Comparison of ENCODE assay signal across 8 cellular contexts in the genomic region with DNA sequence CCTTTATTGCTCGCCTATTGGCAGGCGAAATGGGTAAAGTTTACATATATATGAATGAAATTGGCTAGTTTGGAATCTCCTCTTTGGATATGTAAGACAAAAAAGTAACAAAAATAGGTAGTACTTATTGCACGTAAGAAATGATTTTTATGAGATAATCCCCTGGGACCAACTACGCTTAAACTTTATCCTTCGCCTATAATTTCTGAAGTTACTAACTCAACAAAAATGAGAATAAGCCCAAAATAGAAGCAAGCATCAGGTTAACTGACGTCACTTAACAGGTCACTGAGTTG. TPM values are rescaled to one million over a fixed set of nuclear protein-coding genes. Genes with fewer than 3 reads are reported as not detected.
DNase-seq lines count a peak whose midpoint lies in the region; ATAC-seq and TF ChIP-seq lines count a peak whose summit lies in the region.

No MANE protein-coding gene starts in this region.

- H3K56ac ChIP-seq in mesendoderm (ENCODE audit: low read length) = peak overlapping the region; percentile 85

- H3K9me3 ChIP-seq in heart left ventricle (no peaks in the 10 kb centered on the region), breast epithelium (no peaks in the 10 kb centered on the region)

- intact Hi-C loops in heart left ventricle (cut with DNase I) = loop anchor here in 2 of 10 donors (5.0 kb wide), 1 partner anchor 112 kb away; the partner anchor contains the start of gene PARP14 (in 2 of the 2)
- intact Hi-C loops in left ventricle myocardium superior (cut with micrococcal nuclease) = no loop called here
- intact Hi-C loops in breast epithelium (cut with DNase I; ENCODE audit: low total_unique reads) = no loop called here

- no peaks in the 10 kb centered on the region for H3K27me3 ChIP-seq in heart left ventricle
- no peaks in the 10 kb centered on the region for H3K27me3 ChIP-seq in breast epithelium
- no peaks in the 10 kb centered on the region for H3K27me3 ChIP-seq in mesendoderm (ENCODE audit: insufficient read depth, low read length, poor library complexity)

- no peaks in the 10 kb centered on the region for H3K79me2 ChIP-seq in mesendoderm (ENCODE audit: control insufficient read depth, insufficient read depth, low read length)

- H3K4me1 ChIP-seq in heart left ventricle = peaks cover 0 to 69% (median 12%) of the 10 kb centered on the region in 12 donors
- no peaks in the 10 kb centered on the region for H3K4me1 ChIP-seq in breast epithelium
- peaks cover 2% of the 10 kb centered on the region for H3K4me1 ChIP-seq in mesendoderm (ENCODE audit: control insufficient read depth, low read depth, low read length)
- H3K4me1 ChIP-seq in urinary bladder (ENCODE audit: insufficient read depth) = peaks cover 2% of the 10 kb centered on the region

- H3K4ac ChIP-seq in mesendoderm (ENCODE audit: low read depth, low read length) = no peak overlapping the region

- H2BK15ac ChIP-seq in mesendoderm (replicated peaks; ENCODE audit: low read depth) = no peak overlapping the region

- H3K23ac ChIP-seq in mesendoderm (ENCODE audit: low read length) = no peak overlapping the region

- H3K4me2 ChIP-seq in mesendoderm (ENCODE audit: low read length) = peak overlapping the region; percentile 88

- no peak overlapping the region for H2BK120ac ChIP-seq in mesendoderm (ENCODE audit: low read depth, low read length)

- H3K4me3 ChIP-seq in heart left ventricle (peak overlapping the region; percentile 68 to 92 (median 82)), breast epithelium (peak overlapping the region; percentile 72 to 73 (median 72)), mesendoderm (ENCODE audit: low read length) (peak overlapping the region; percentile 50), urinary bladder (ENCODE audit: low read depth, low read length) (peak overlapping the region; percentile 72)

- peaks cover 4% of the 10 kb centered on the region for H3K79me1 ChIP-seq in mesendoderm (ENCODE audit: low read length)

- H2AK5ac ChIP-seq in mesendoderm (ENCODE audit: low read length) = no peak overlapping the region

- no peak overlapping the region for H3K18ac ChIP-seq in mesendoderm (ENCODE audit: low read length)

- 0 to 2% (median 0%) methylated on average over 6 of the region's 6 CpGs for whole genome bisulfite sequencing in heart left ventricle, 4 donors
- no CpG with 5 or more reads among the region's 6 CpGs for WGBS in mesendoderm (ENCODE audit: extremely low coverage, insufficient coverage, low lambda C conversion rate)
- under 1% methylated on average over 6 of the region's 6 CpGs for WGBS in urinary bladder

- no peak overlapping the region for H4K5ac ChIP-seq in mesendoderm (ENCODE audit: low read length)

- peak overlapping the region; percentile 62 for H3K9ac ChIP-seq in mesendoderm (ENCODE audit: low read length)

- no peak for TF ChIP-seq POLR2A in heart left ventricle (IDR thresholded peaks at IDR 0.05)
- TF ChIP-seq POLR2A in breast epithelium (IDR thresholded peaks at IDR 0.05) = no peak

- no peaks in the 10 kb centered on the region for H3K36me3 ChIP-seq in heart left ventricle
- H3K36me3 ChIP-seq in breast epithelium = no peaks in the 10 kb centered on the region
- H3K36me3 ChIP-seq in mesendoderm (ENCODE audit: control insufficient read depth, insufficient read depth, low read length) = no peaks in the 10 kb centered on the region
- H3K36me3 ChIP-seq in urinary bladder (ENCODE audit: insufficient read depth) = no peaks in the 10 kb centered on the region

- H4K8ac ChIP-seq in mesendoderm (ENCODE audit: low read depth, low read length) = no peak overlapping the region

- ATAC-seq in heart left ventricle (no peak), left ventricle myocardium superior (no peak), GM21360 (IDR thresholded peaks at IDR 0.05; ENCODE audit: unreplicated experiment) (no peak)

- H2BK5ac ChIP-seq in mesendoderm (ENCODE audit: low read length) = no peak overlapping the region

- H3K27ac ChIP-seq in heart left ventricle = peak overlapping the region; percentile 88 to 96 (median 95)
- H3K27ac ChIP-seq in breast epithelium = peak overlapping the region; percentile 94 to 97
- H3K27ac ChIP-seq in mesendoderm (ENCODE audit: low read depth, low read length) = peak overlapping the region; percentile 57
- peak overlapping the region; percentile 95 for H3K27ac ChIP-seq in urinary bladder (ENCODE audit: low read depth)

- TF ChIP-seq CTCF in heart left ventricle (IDR thresholded peaks at IDR 0.05) (no peak), breast epithelium (IDR thresholded peaks at IDR 0.05) (no peak)

- DNase-seq in heart left ventricle (no peak), left ventricle myocardium superior (no peak), breast epithelium (ENCODE audit: low spot score in 2 of 2) (no peak), mesendoderm (no peak), kidney glomerular epithelial cell (lab: John Stamatoyannopoulos, UW) (no peak), NCI-H1105 (lab: John Stamatoyannopoulos, UW) (no peak)

RNA-seq across cellular contexts. Expression of gene SLC49A4, which starts 0.4 kb away (rescaled TPM):
- 10 to 100 TPM; 13.2 to 25.4 (median 15.5) TPM for total RNA-seq in heart left ventricle
- 1 to 10 TPM; 5.6 to 8.2 TPM for polyA plus RNA-seq in heart left ventricle
- total RNA-seq in left ventricle myocardium superior = 16.9 TPM
- 10 to 100 TPM; 14.1 to 17.7 (median 17.6) TPM for total RNA-seq in breast epithelium
- polyA plus RNA-seq in mesendoderm (2013, experiment 1 of 2) = 7.9 TPM
- polyA plus RNA-seq in mesendoderm (2013, experiment 2 of 2) = 7.4 TPM
- 20.0 TPM for total RNA-seq in urinary bladder
- polyA plus RNA-seq in urinary bladder = 7.7 TPM

RNA-seq across cellular contexts. Expression of gene HSPBAP1, which starts 0.8 kb away (rescaled TPM):
- 1 to 10 TPM; 2.6 to 6.0 (median 3.7) TPM for total RNA-seq in heart left ventricle
- 1 to 10 TPM; 3.7 to 6.4 TPM for polyA plus RNA-seq in heart left ventricle
- 5.3 TPM for total RNA-seq in left ventricle myocardium superior
- 10 to 100 TPM; 11.7 to 18.6 (median 15.7) TPM for total RNA-seq in breast epithelium
- polyA plus RNA-seq in mesendoderm (2013, experiment 1 of 2) = 4.7 TPM
- polyA plus RNA-seq in mesendoderm (2013, experiment 2 of 2) = 5.1 TPM
- total RNA-seq in urinary bladder = 13.2 TPM
- 5.7 TPM for polyA plus RNA-seq in urinary bladder
